Comparison of ENCODE assay signal across 22 cellular contexts in the genomic region with DNA sequence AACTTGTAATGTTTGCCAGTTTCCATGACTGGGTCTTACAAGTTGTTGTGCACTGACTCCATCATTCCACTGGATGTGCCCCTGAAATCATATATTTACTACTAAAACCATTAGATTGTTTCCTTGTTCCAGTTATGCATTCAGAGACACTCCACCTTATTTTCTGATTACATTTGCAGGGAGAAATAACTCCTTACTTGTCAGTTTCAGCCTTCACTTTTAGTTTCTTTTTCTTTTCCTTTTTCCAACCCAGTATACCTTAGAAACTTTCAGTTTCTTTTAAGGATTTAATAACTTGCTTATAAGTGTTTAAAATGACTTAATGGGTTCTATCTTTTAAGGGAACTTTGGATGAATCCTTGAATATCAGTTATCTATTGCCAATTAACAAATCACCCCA.
"Had no signal": no experiment of that assay in that cellular context is flagged by ENCODE, and none has a peak within 500 bp of the region (broad histone marks: within the 10 kb centered on the region; RNA-seq: fewer than 3 reads in every experiment).

No MANE protein-coding gene starts in this region.

- H3K9ac ChIP-seq: parathyroid adenoma had no signal

- H3K27ac ChIP-seq: cardiac muscle cell, gastrocnemius medialis, parathyroid adenoma, SK-N-MC, thoracic aorta, upper lobe of right lung had no signal

- H3K27me3 ChIP-seq: cardiac muscle cell, gastrocnemius medialis, upper lobe of right lung had no signal

- H3K4me3 ChIP-seq: cardiac muscle cell, gastrocnemius medialis, lung, SK-N-MC, smooth muscle cell, thoracic aorta, upper lobe of right lung had no signal

- H3K36me3 ChIP-seq: cardiac muscle cell, gastrocnemius medialis, thoracic aorta had no signal

- H3K27ac Mint-ChIP-seq: dendritic cell treated with granulocyte-macrophage colony-stimulating factor and Interleukin-4, amounts not matched to agents 40 ng/mL and 50 ng/mL, for 4 days; nephron had no signal

- H3K9me3 Mint-ChIP-seq: activated naive CD4-positive, alpha-beta T cell treated with anti-CD3 and anti-CD28 coated beads, Interleukin-2, amount 50 U/mL, for 72 hours; dendritic cell treated with granulocyte-macrophage colony-stimulating factor and Interleukin-4, amounts not matched to agents 40 ng/mL and 50 ng/mL, for 4 days; nephron had no signal

- H3K4me3 Mint-ChIP-seq: dendritic cell treated with granulocyte-macrophage colony-stimulating factor and Interleukin-4, amounts not matched to agents 40 ng/mL and 50 ng/mL, for 4 days; nephron had no signal

- DNase-seq: activated effector memory CD4-positive, alpha-beta T cell treated with Interleukin-2 at 50 U/mL for 16 hours; amygdala; effector CD8-positive, alpha-beta T cell; gastrocnemius medialis; head of caudate nucleus; kidney; stimulated activated CD4-positive, alpha-beta T cell treated with anti-CD3 and anti-CD28 coated beads, Interleukin-4, amount 100 ng/mL, for 1 hour; T1000; upper lobe of right lung had no signal

- H3K4me2 ChIP-seq: smooth muscle cell had no signal

- H3K27me3 Mint-ChIP-seq: dendritic cell treated with granulocyte-macrophage colony-stimulating factor and Interleukin-4, amounts not matched to agents 40 ng/mL and 50 ng/mL, for 4 days had no signal

- H3K4me1 Mint-ChIP-seq: nephron had no signal

- ATAC-seq: activated CD4-positive, CD25-positive, alpha-beta regulatory T cell treated with anti-CD3 and anti-CD28 coated beads, Interleukin-2, amount 50 U/mL, for 24 hours; esophagus mucosa; gastrocnemius medialis; left lobe of liver; sciatic nerve; upper lobe of right lung had no signal

- H3K4me1 ChIP-seq: gastrocnemius medialis, parathyroid adenoma, upper lobe of right lung had no signal

- H3K9me3 ChIP-seq: gastrocnemius medialis, thoracic aorta, upper lobe of right lung had no signal

- H3K79me2 ChIP-seq: parathyroid adenoma had no signal

- H2AFZ ChIP-seq: parathyroid adenoma had no signal
